11 cellular contexts compared by ENCODE assay signal in the genomic region with DNA sequence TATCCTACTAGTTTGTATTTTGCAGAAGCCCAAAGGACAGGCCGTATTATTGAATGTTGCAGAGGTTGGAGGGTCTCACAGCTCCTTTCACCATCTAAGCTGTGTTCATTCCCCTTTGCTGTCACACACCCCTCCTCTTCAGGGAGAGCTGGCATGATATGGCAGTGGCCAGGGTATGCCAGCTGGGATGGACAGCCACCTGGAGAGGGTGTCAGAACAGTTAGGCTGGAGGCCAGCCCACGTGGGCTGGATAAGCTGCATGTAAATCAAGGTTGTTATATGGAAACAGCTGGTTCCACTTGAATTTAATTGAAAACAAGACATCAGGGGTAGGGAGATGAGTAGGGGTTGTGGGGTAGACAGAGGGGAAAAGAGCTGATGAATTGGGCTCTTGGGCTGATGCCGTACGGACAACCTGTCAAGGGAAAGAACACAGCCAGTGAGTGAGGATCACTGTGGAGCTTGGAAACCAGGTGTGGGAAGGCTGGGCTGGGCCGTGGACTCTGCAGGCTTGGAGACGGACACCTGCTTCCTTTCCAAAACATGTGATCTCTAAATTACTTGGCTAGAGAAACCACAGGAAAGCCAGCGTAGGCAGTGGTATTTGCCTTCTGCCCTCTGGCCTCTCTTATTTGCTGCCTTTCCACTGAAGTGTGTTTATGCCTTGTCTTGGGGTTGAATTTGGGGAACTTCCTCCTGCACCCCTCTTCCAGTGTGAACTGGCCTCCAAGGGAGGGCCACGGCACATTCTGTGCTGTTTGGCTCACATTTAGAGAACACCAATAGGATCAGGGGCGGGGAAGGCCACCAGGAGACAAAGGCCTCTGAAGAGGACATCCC.
A peak's percentile ranks its signal among the peaks of the same experiment; 100 is the strongest.
DNase-seq lines count a peak whose midpoint lies in the region; ATAC-seq and TF ChIP-seq lines count a peak whose summit lies in the region.
"Had no signal": no experiment of that assay in that cellular context is flagged by ENCODE, and none has a peak within 500 bp of the region (broad histone marks: within the 10 kb centered on the region; RNA-seq: fewer than 3 reads in every experiment).

No MANE protein-coding gene starts in this region.

- H3K4me3 ChIP-seq in breast epithelium, result peak overlapping the region in 1 of 3 donors; percentile 29
- H3K4me3 ChIP-seq in suprapubic skin, result no peak overlapping the region
- no peak overlapping the region for H3K4me3 ChIP-seq in endodermal cell (ENCODE audit: low read length)

- no peak for TF ChIP-seq EP300 in suprapubic skin (IDR thresholded peaks at IDR 0.05)

- no peaks in the 10 kb centered on the region for H3K36me3 ChIP-seq in breast epithelium
- H3K36me3 ChIP-seq in suprapubic skin, result no peaks in the 10 kb centered on the region
- no peaks in the 10 kb centered on the region for H3K36me3 ChIP-seq in endodermal cell (ENCODE audit: control insufficient read depth, insufficient read depth, low read length)

- no peak overlapping the region for H3K9ac ChIP-seq in endodermal cell (ENCODE audit: extremely low read depth, low read length, poor library complexity, severe bottlenecking)

- TF ChIP-seq POLR2A in breast epithelium (IDR thresholded peaks at IDR 0.05) (no peak), suprapubic skin (IDR thresholded peaks at IDR 0.05) (no peak)

- H3K4me1 Mint-ChIP-seq in activated CD8-positive, alpha-beta memory T cell treated with anti-CD3 and anti-CD28 coated beads, Interleukin-2, amount 10 ng/mL, durations not matched to agents 7 days and 5 days, result peaks cover 15% of the 10 kb centered on the region
- H3K4me1 Mint-ChIP-seq in endodermal cell, result no peaks in the 10 kb centered on the region
- peaks cover 0 to 16% (median 2%) of the 10 kb centered on the region in 3 donors for H3K4me1 Mint-ChIP-seq in T-cell
- H3K4me1 Mint-ChIP-seq: nephron had no signal

- POLR2A ChIA-PET in T-cell (lab: Charles Lee), result no interaction called here

- CTCF ChIA-PET in activated CD8-positive, alpha-beta memory T cell treated with anti-CD3 and anti-CD28 coated beads, Interleukin-2, amount 10 ng/mL, durations not matched to agents 7 days and 5 days (lab: Charles Lee), result no interaction called here
- CTCF ChIA-PET in T-cell (lab: Charles Lee), result interaction anchor here in 1 of 2 donors (0.6 kb wide), 1 partner anchor 139 kb away, joined by 3 read pairs; no protein-coding TSS in a partner anchor

- no peaks in the 10 kb centered on the region for H3K9me3 Mint-ChIP-seq in activated CD8-positive, alpha-beta memory T cell treated with anti-CD3 and anti-CD28 coated beads, Interleukin-2, amount 10 ng/mL, durations not matched to agents 7 days and 5 days (ENCODE audit: low read depth)
- H3K9me3 Mint-ChIP-seq in endodermal cell (peaks cover 13% of the 10 kb centered on the region), T-cell (no peaks in the 10 kb centered on the region)
- H3K9me3 Mint-ChIP-seq: nephron had no signal

- no peaks in the 10 kb centered on the region for H3K36me3 Mint-ChIP-seq in activated CD8-positive, alpha-beta memory T cell treated with anti-CD3 and anti-CD28 coated beads, Interleukin-2, amount 10 ng/mL, durations not matched to agents 7 days and 5 days
- H3K36me3 Mint-ChIP-seq in endodermal cell (ENCODE audit: low read depth) (no peaks in the 10 kb centered on the region), T-cell (no peaks in the 10 kb centered on the region)

- H3K27me3 Mint-ChIP-seq in activated CD8-positive, alpha-beta memory T cell treated with anti-CD3 and anti-CD28 coated beads, Interleukin-2, amount 10 ng/mL, durations not matched to agents 7 days and 5 days, result no peaks in the 10 kb centered on the region
- H3K27me3 Mint-ChIP-seq in endodermal cell (ENCODE audit: insufficient read depth) (peaks cover 70% of the 10 kb centered on the region), T-cell (no peaks in the 10 kb centered on the region)

- H3K27ac Mint-ChIP-seq in activated CD8-positive, alpha-beta memory T cell treated with anti-CD3 and anti-CD28 coated beads, Interleukin-2, amount 10 ng/mL, durations not matched to agents 7 days and 5 days, result peak overlapping the region; percentile 2
- no peak overlapping the region for H3K27ac Mint-ChIP-seq in endodermal cell
- no peak overlapping the region for H3K27ac Mint-ChIP-seq in T-cell
- H3K27ac Mint-ChIP-seq: nephron had no signal

- 42% methylated on average over 9 of the region's 9 CpGs for WGBS in suprapubic skin
- WGBS in endodermal cell (ENCODE audit: insufficient coverage in 1 of 2, insufficient read length in 1 of 2), 2 experiments, result 90 to 93% methylated on average over 6 to 9 of the region's 9 CpGs

- DNase-seq in activated CD8-positive, alpha-beta memory T cell treated with anti-CD3 and anti-CD28 coated beads, Interleukin-2, amount 10 ng/mL, durations not matched to agents 7 days and 5 days, result no peak
- no peak for DNase-seq in activated CD8-positive, alpha-beta memory T cell treated with anti-CD3 and anti-CD28 coated beads, Interleukin-2, amount 50 U/mL, for 48 hours
- DNase-seq in NCI-H1092 (lab: John Stamatoyannopoulos, UW), result peak; percentile 51
- DNase-seq in breast epithelium (ENCODE audit: low spot score in 2 of 2), result peak in 1 of 2 donors; percentile 72
- DNase-seq in suprapubic skin (ENCODE audit: low spot score in 2 of 2), result no peak
- DNase-seq in globus pallidus (ENCODE audit: low spot score), result no peak
- DNase-seq in endodermal cell, result no peak
- DNase-seq in T-cell, result no peak
- DNase-seq: hippocampal formation; stimulated activated CD4-positive, alpha-beta T cell treated with anti-CD3 and anti-CD28 coated beads, Interleukin-4, amount 100 ng/mL, for 24 hours had no signal

- H3K4me1 ChIP-seq in breast epithelium (peaks cover 9 to 13% of the 10 kb centered on the region in 2 donors), suprapubic skin (peaks cover 22% of the 10 kb centered on the region), endodermal cell (ENCODE audit: control insufficient read depth, insufficient read depth, low read length) (no peaks in the 10 kb centered on the region)

- intact Hi-C loops in breast epithelium (cut with DNase I; ENCODE audit: low total_unique reads), result no loop called here

- H3K27ac ChIP-seq in breast epithelium, result peak overlapping the region; percentile 81 to 82
- peak overlapping the region; percentile 49 for H3K27ac ChIP-seq in suprapubic skin
- H3K27ac ChIP-seq in endodermal cell (ENCODE audit: low read depth, low read length), result no peak overlapping the region

- TF ChIP-seq CTCF in breast epithelium (IDR thresholded peaks at IDR 0.05) (no peak), suprapubic skin (IDR thresholded peaks at IDR 0.05) (no peak), endodermal cell (conservative IDR thresholded peaks at IDR 0.05) (no peak)

- ATAC-seq in activated CD8-positive, alpha-beta memory T cell treated with anti-CD3 and anti-CD28 coated beads, Interleukin-2, amount 10 ng/mL, durations not matched to agents 7 days and 5 days, result no peak
- ATAC-seq in T-cell (replicated peaks in 1 of 4), result no peak

- H3K9me3 ChIP-seq in breast epithelium, result no peaks in the 10 kb centered on the region
- no peaks in the 10 kb centered on the region for H3K9me3 ChIP-seq in suprapubic skin
- no peaks in the 10 kb centered on the region for H3K9me3 ChIP-seq in endodermal cell (ENCODE audit: control insufficient read depth, low read length)

- H3K27me3 ChIP-seq in breast epithelium (no peaks in the 10 kb centered on the region), suprapubic skin (no peaks in the 10 kb centered on the region), endodermal cell (ENCODE audit: control insufficient read depth, insufficient read depth, low read length, poor library complexity, severe bottlenecking) (peaks cover 30% of the 10 kb centered on the region)

- no peak overlapping the region for H3K4me3 Mint-ChIP-seq in activated CD8-positive, alpha-beta memory T cell treated with anti-CD3 and anti-CD28 coated beads, Interleukin-2, amount 10 ng/mL, durations not matched to agents 7 days and 5 days
- H3K4me3 Mint-ChIP-seq in endodermal cell (no peak overlapping the region), T-cell (no peak overlapping the region)
- H3K4me3 Mint-ChIP-seq: nephron had no signal
